ENCODE assay signal across 10 cellular contexts in the genomic region with DNA sequence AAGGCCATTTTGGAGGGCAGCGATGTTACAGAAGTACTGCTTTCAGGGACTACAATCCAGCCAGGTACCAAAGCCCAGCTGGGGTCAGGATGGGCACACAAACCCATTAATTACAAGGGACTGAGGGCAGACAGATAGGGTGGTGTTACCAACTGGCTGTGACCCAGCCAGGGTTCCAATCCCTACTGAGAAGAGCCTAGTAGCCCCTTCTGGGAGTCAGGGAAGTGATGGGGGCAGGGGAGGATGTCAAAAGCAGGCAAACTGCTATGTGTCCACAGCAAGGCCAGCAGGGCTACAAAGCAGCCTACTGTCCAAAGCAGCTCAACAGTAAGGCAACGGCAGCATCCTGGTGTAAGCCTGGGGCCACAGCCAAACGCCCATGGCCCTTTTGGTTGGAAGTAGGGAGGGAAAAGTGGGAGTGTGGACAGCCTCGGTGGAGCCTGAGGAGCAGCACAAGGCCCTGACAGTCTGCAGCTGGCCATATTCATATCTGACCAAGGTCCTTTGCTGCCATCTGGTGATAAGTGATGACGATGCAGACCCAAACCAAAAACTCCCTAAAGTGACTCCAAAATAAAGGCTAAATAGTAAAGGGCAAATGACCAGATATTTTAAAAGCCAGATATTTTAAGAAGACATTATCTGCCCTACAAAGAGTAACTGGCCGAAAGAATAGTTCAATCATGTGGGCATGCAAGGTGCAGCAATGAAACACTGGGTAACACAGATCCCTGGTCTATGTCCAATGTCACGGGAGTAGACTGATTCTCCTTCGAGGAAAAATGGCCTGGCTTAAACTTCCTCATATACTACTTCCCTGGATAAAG. TPM values are rescaled to one million over a fixed set of nuclear protein-coding genes. Genes with fewer than 3 reads are reported as not detected.
DNase-seq lines count a peak whose midpoint lies in the region; ATAC-seq and TF ChIP-seq lines count a peak whose summit lies in the region.
"Had no signal": no experiment of that assay in that cellular context is flagged by ENCODE, and none has a peak within 500 bp of the region (broad histone marks: within the 10 kb centered on the region; RNA-seq: fewer than 3 reads in every experiment).

No MANE protein-coding gene starts in this region.

- H3K9me3 ChIP-seq in gastroesophageal sphincter = peaks cover 0 to 12% (median 0%) of the 10 kb centered on the region in 3 donors
- H3K9me3 ChIP-seq in psoas muscle = peaks cover 10% of the 10 kb centered on the region

- H3K9me2 ChIP-seq in GM23338 (ENCODE audit: insufficient read depth) = no peaks in the 10 kb centered on the region

- H2AFZ ChIP-seq in GM23338 = no peak overlapping the region

- no peak overlapping the region for H3K4me3 Mint-ChIP-seq in GM23338

- TF ChIP-seq POLR2A in gastroesophageal sphincter (IDR thresholded peaks at IDR 0.05) (no peak), GM18505 (IDR thresholded peaks at IDR 0.05; ENCODE audit: borderline replicate concordance, extremely low read depth, insufficient read depth, insufficient read length) (no peak)

- no peak overlapping the region for H3K27ac Mint-ChIP-seq in GM23338

- H3K79me2 ChIP-seq in GM23338 (replicated peaks; ENCODE audit: insufficient read depth) = no peaks in the 10 kb centered on the region

- H3K4me1 ChIP-seq in GM23338 (ENCODE audit: insufficient read depth) = peaks cover 12% of the 10 kb centered on the region; the same call in 1 of the 2 replicates
- H3K4me1 ChIP-seq in gastroesophageal sphincter = peaks cover 0 to 12% (median 0%) of the 10 kb centered on the region in 3 donors
- no peaks in the 10 kb centered on the region for H3K4me1 ChIP-seq in psoas muscle

- DNase-seq in GM23338 (ENCODE audit: low spot score) = peak; percentile 52
- peak; percentile 4 for DNase-seq in RPMI7951 (ENCODE audit: low read depth)
- no peak for DNase-seq in psoas muscle
- DNase-seq in putamen (ENCODE audit: low spot score) = no peak
- no peak for DNase-seq in hippocampal formation (lab: John Stamatoyannopoulos, UW)
- DNase-seq: activated T-cell treated with anti-CD3 and anti-CD28 coated beads for 4 hours, NCI-H2029 treated with DMSO at 0.1 percent for 48 hours had no signal

- ATAC-seq in GM23338 (peak; percentile 80), gastroesophageal sphincter (peak; percentile 53), psoas muscle (no peak), GM18505 (IDR thresholded peaks at IDR 0.05; ENCODE audit: unreplicated experiment) (no peak), HG03460 (IDR thresholded peaks at IDR 0.05; ENCODE audit: unreplicated experiment) (no peak)

- H3K27me3 ChIP-seq in GM23338 (ENCODE audit: insufficient read depth) = no peaks in the 10 kb centered on the region
- no peaks in the 10 kb centered on the region for H3K27me3 ChIP-seq in gastroesophageal sphincter
- H3K27me3 ChIP-seq in psoas muscle (ENCODE audit: insufficient read depth in 3 of 3, low read length in 2 of 3) = no peaks in the 10 kb centered on the region

- H3K9me3 Mint-ChIP-seq in GM23338 = no peaks in the 10 kb centered on the region

- intact Hi-C loops in psoas muscle (cut with DNase I) = no loop called here

- TF ChIP-seq CTCF in GM23338 (conservative IDR thresholded peaks at IDR 0.05; ENCODE audit: low read depth in 2 of 2) = peak; percentile 63 to 69
- TF ChIP-seq CTCF in gastroesophageal sphincter (IDR thresholded peaks at IDR 0.05) = peak in 1 of 4 experiments; percentile 29
- TF ChIP-seq CTCF in psoas muscle (IDR thresholded peaks at IDR 0.05) = peak; percentile 9

- no peak overlapping the region for H3K4me2 ChIP-seq in GM23338

- TF ChIP-seq EP300 in gastroesophageal sphincter (IDR thresholded peaks at IDR 0.05) = no peak

- peaks cover 7% of the 10 kb centered on the region for H3K27me3 Mint-ChIP-seq in GM23338 (ENCODE audit: insufficient read depth, low read depth, poor library complexity)

- 54 to 67% methylated on average over 7 of the region's 8 CpGs for WGBS in gastroesophageal sphincter (ENCODE audit: low coverage in 1 of 2), 2 donors
- WGBS in psoas muscle, 3 donors = 73 to 79% (median 74%) methylated on average over 8 of the region's 8 CpGs

- no peaks in the 10 kb centered on the region for H3F3A ChIP-seq in GM23338 (replicated peaks; ENCODE audit: low read depth)

- H3K36me3 ChIP-seq in GM23338 (ENCODE audit: insufficient read depth) (peaks cover 8% of the 10 kb centered on the region; the same call in 1 of the 2 replicates), gastroesophageal sphincter (peaks cover 0 to 90% of the 10 kb centered on the region in 2 donors), psoas muscle (ENCODE audit: insufficient read depth in 1 of 2, low read depth in 1 of 2) (peaks cover 28 to 86% of the 10 kb centered on the region in 2 donors)

- peaks cover 12% of the 10 kb centered on the region for H3K4me1 Mint-ChIP-seq in GM23338

- H3K27ac ChIP-seq in GM23338 (ENCODE audit: low read depth) (no peak overlapping the region), gastroesophageal sphincter (no peak overlapping the region), psoas muscle (no peak overlapping the region)

- H3K36me3 Mint-ChIP-seq in GM23338 (ENCODE audit: low read depth) = peaks cover 37% of the 10 kb centered on the region

- no peaks in the 10 kb centered on the region for H4K20me1 ChIP-seq in GM23338 (replicated peaks; ENCODE audit: insufficient read depth)

- H3K4me3 ChIP-seq in GM23338 = no peak overlapping the region
- H3K4me3 ChIP-seq in gastroesophageal sphincter = no peak overlapping the region
- H3K4me3 ChIP-seq in psoas muscle = no peak overlapping the region

TF ChIP-seq in GM23338, 12 proteins besides CTCF, POLR2A, EP300 and RAD21:
- no peak for TF ChIP-seq CREB1 (CRISPR knock-in tag; IDR thresholded peaks at IDR 0.05; ENCODE audit: low read depth)
TF ChIP-seq in GM23338: peak in this region for 0.

RNA-seq across cellular contexts. Expression of gene XPNPEP1, which starts 56.9 kb away (rescaled TPM):
- total RNA-seq in GM23338 (2014; rRNA removed; shearing (Covaris generic)) = 55.8 and 60.5 TPM in 2 replicates
- polyA plus RNA-seq in GM23338 (2016; fragmentation: Nextera tagmentation; extraction: Ambion mirVana) = 16.4 and 17.5 TPM in 2 replicates
- total RNA-seq in RPMI7951 (2014; rRNA removed; shearing (Covaris generic)) = 70.7 and 89.2 TPM in 2 replicates
- total RNA-seq in gastroesophageal sphincter = 10 to 100 TPM; 35.5 to 58.0 (median 52.1) TPM
- 10 to 100 TPM; 34.9 to 62.3 (median 43.8) TPM for total RNA-seq in psoas muscle
- polyA plus RNA-seq in psoas muscle = 10 to 100 TPM; 22.6 to 37.3 (median 29.1) TPM

Comparison
In these comparisons a context has a peak if more than half of its experiments do, and no peak if none do; other contexts are left out.
1. ATAC-seq: peak in GM23338 (single experiment) and gastroesophageal sphincter (single experiment); none in psoas muscle (0 of 4), GM18505 (single experiment) and HG03460 (single experiment).
2. DNase-seq: peak in GM23338 (single experiment) and RPMI7951 (single experiment); none in psoas muscle (0 of 2), putamen (single experiment) and hippocampal formation (0 of 2).